15 cellular contexts compared by ENCODE assay signal in the genomic region with DNA sequence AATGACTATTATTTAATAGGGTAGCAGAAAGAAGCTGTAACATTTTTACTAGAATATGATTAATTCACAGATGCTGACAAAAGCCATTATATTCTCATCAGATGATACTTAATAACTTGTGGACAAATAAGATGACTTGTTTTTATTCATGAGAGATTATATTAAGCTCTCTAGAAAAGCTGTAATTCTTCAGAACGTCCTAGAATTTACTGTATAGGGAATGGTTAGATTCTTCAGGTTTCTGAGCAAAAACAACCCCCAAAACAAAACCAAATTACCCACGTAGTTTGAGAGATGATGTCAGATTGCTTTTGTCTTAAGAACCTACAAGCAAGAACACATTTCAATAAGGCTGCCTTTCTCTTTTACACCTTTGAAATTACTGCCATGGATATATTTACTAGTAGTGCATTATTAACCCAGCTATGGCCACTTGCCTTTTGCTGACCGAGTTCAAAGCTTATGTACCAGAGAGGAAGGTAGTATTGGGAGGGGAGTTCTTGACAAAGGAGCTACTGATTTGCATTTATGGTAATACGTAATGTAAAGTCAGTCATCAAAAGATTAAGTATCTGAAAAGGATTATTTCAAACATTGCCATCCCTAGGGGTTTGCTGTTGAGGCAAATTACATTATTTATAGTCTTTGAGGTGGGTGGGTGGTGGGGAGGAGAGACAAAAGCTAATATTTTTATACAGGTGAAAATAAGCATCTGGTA.
"Had no signal": no experiment of that assay in that cellular context is flagged by ENCODE, and none has a peak within 500 bp of the region (broad histone marks: within the 10 kb centered on the region; RNA-seq: fewer than 3 reads in every experiment).

No MANE protein-coding gene starts in this region.

- H3K27ac ChIP-seq: spleen had no signal

- H3K9me3 Mint-ChIP-seq: activated CD4-positive, alpha-beta memory T cell treated with anti-CD3 and anti-CD28 coated beads, Interleukin-2, amount 10 ng/mL, durations not matched to agents 7 days and 5 days; stimulated activated naive B cell treated with anti-CD40 and anti-IgM and Interleukin-4, amounts not matched to agents 10 μg/mL and 1 μg/mL and 100 μg/mL, for 72 hours had no signal

- H3K4me1 Mint-ChIP-seq: activated CD8-positive, alpha-beta memory T cell treated with anti-CD3 and anti-CD28 coated beads, Interleukin-2, amount 10 ng/mL, durations not matched to agents 7 days and 5 days had no signal

- H3K4me3 Mint-ChIP-seq: activated CD4-positive, alpha-beta memory T cell treated with anti-CD3 and anti-CD28 coated beads, Interleukin-2, amount 10 ng/mL, durations not matched to agents 7 days and 5 days; activated CD8-positive, alpha-beta memory T cell treated with anti-CD3 and anti-CD28 coated beads, Interleukin-2, amount 10 ng/mL, durations not matched to agents 7 days and 5 days; activated naive CD8-positive, alpha-beta T cell; nephron progenitor cell; stimulated activated naive B cell treated with anti-CD40 and anti-IgM and Interleukin-4, amounts not matched to agents 10 μg/mL and 1 μg/mL and 100 μg/mL, for 72 hours had no signal

- H3K27me3 ChIP-seq: spleen had no signal

- H3K4me3 ChIP-seq: lung, spleen had no signal

- H3K27me3 Mint-ChIP-seq: activated CD4-positive, alpha-beta memory T cell treated with anti-CD3 and anti-CD28 coated beads, Interleukin-2, amount 10 ng/mL, durations not matched to agents 7 days and 5 days; activated CD8-positive, alpha-beta memory T cell treated with anti-CD3 and anti-CD28 coated beads, Interleukin-2, amount 10 ng/mL, durations not matched to agents 7 days and 5 days; activated naive CD8-positive, alpha-beta T cell; stimulated activated naive B cell treated with anti-CD40 and anti-IgM and Interleukin-4, amounts not matched to agents 10 μg/mL and 1 μg/mL and 100 μg/mL, for 72 hours had no signal

- ATAC-seq: activated CD8-positive, alpha-beta memory T cell treated with anti-CD3 and anti-CD28 coated beads, Interleukin-2, amount 10 ng/mL, durations not matched to agents 7 days and 5 days; left colon had no signal

- H3K27ac Mint-ChIP-seq: activated CD4-positive, alpha-beta memory T cell treated with anti-CD3 and anti-CD28 coated beads, Interleukin-2, amount 10 ng/mL, durations not matched to agents 7 days and 5 days; activated CD8-positive, alpha-beta memory T cell treated with anti-CD3 and anti-CD28 coated beads, Interleukin-2, amount 10 ng/mL, durations not matched to agents 7 days and 5 days; stimulated activated naive B cell treated with anti-CD40 and anti-IgM and Interleukin-4, amounts not matched to agents 10 μg/mL and 1 μg/mL and 100 μg/mL, for 72 hours had no signal

- H3K36me3 ChIP-seq: spleen had no signal

- DNase-seq: activated CD4-positive, alpha-beta memory T cell treated with anti-CD3 and anti-CD28 coated beads, Interleukin-2, amount 10 ng/mL, durations not matched to agents 7 days and 5 days; activated CD4-positive, alpha-beta T cell treated with anti-CD3 and anti-CD28 coated beads for 48 hours; activated CD4-positive, CD25-positive, alpha-beta regulatory T cell; activated CD8-positive, alpha-beta memory T cell treated with anti-CD3 and anti-CD28 coated beads, Interleukin-2, amount 10 ng/mL, durations not matched to agents 7 days and 5 days; hypothalamus; islet precursor cell; left colon; midbrain; nephron progenitor cell; nucleus accumbens; spleen; stimulated activated CD4-positive, alpha-beta T cell treated with anti-CD3 and anti-CD28 coated beads, Interleukin-4, amount 100 ng/mL, for 4 hours; stimulated activated naive B cell treated with anti-CD40 and anti-IgM and Interleukin-4, amounts not matched to agents 10 μg/mL and 1 μg/mL and 100 μg/mL, for 72 hours had no signal
